1 cellular context compared by ENCODE assay signal in the genomic region with DNA sequence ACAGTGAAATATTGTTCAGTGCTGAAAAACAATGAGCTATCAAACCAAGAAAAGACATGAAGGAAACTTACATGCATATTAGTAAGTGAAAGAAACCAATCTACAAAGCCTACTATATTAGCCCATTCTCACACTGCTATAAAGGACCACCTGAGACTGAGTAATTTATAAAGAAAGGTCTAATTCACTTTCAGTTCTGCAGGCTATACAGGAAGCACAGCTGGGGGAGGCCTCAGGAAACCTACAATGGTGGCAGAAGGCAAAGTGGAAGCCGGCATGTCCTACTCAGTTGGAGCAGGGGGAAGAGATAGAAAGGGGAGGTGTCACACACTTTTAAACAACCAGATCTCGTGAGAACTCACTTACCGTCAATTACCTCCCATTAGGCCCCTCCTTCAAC.
TF ChIP-seq lines count a peak whose summit lies in the region.

No MANE protein-coding gene starts in this region.

TF ChIP-seq in IMR-90, 13 proteins besides CTCF, POLR2A, EP300 and RAD21 (continued from another document):
- TF ChIP-seq, protein P1, sequence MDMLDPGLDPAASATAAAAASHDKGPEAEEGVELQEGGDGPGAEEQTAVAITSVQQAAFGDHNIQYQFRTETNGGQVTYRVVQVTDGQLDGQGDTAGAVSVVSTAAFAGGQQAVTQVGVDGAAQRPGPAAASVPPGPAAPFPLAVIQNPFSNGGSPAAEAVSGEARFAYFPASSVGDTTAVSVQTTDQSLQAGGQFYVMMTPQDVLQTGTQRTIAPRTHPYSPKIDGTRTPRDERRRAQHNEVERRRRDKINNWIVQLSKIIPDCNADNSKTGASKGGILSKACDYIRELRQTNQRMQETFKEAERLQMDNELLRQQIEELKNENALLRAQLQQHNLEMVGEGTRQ (IDR thresholded peaks at IDR 0.05; ENCODE audit: low read depth, low read length), result no peak
- TF ChIP-seq RCOR1 (IDR thresholded peaks at IDR 0.05; ENCODE audit: insufficient replicate concordance, low read length) (no peak), CHD1 (IDR thresholded peaks at IDR 0.05; ENCODE audit: low read depth, low read length) (no peak)
- TF ChIP-seq, protein P2, sequence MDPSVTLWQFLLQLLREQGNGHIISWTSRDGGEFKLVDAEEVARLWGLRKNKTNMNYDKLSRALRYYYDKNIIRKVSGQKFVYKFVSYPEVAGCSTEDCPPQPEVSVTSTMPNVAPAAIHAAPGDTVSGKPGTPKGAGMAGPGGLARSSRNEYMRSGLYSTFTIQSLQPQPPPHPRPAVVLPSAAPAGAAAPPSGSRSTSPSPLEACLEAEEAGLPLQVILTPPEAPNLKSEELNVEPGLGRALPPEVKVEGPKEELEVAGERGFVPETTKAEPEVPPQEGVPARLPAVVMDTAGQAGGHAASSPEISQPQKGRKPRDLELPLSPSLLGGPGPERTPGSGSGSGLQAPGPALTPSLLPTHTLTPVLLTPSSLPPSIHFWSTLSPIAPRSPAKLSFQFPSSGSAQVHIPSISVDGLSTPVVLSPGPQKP (IDR thresholded peaks at IDR 0.05; ENCODE audit: borderline replicate concordance, low read depth, low read length), result no peak
